In the genomic region with DNA sequence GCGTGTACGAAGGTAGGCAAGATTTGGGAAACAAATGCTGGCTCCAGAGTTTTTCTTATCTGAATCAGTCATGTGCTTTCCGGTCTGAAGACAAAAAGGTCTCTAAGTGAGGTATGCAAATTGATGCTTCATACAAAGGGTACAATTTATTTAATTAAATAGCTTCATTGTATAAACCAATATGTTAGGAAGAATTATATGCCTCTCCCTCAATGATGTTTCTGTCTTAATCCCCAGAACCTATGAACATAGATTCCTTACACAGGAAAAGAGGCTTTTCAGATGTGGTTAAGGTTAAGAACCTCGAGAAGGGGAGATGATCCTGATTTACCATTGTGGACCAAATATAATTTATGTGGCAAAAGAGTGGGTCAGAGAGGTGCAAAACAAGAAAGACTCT, we compare ENCODE assay signal across 20 cellular contexts.
DNase-seq lines count a peak whose midpoint lies in the region; FAIRE-seq and TF ChIP-seq lines count a peak whose summit lies in the region.
"Had no signal": no experiment of that assay in that cellular context is flagged by ENCODE, and none has a peak within 500 bp of the region (broad histone marks: within the 10 kb centered on the region; RNA-seq: fewer than 3 reads in every experiment).

No MANE protein-coding gene starts in this region.

- no peak overlapping the region for H3K4me3 ChIP-seq in Karpas-422 (ENCODE audit: low read length)
- no peak overlapping the region for H3K4me3 ChIP-seq in OCI-LY7 (ENCODE audit: low read depth, low read length, poor library complexity, severe bottlenecking)
- no peak overlapping the region for H3K4me3 ChIP-seq in neuron (ENCODE audit: low read length)
- H3K4me3 ChIP-seq: BLaER1, GM12878 had no signal

- BruUV-seq in OCI-LY7 (replicated peaks; lab: Mats Ljungman, UMichigan) = no TSS peak

- POLR2A ChIA-PET in OCI-LY7 (lab: Charles Lee) = interaction anchor here (0.6 to 1.8 kb wide), 2 partner anchors 19 to 40 kb away, joined by 3 read pairs; no protein-coding TSS in a partner anchor

- H3K27ac ChIP-seq in Karpas-422 (ENCODE audit: low read length) (no peak overlapping the region), OCI-LY7 (ENCODE audit: low read depth, low read length, poor library complexity, severe bottlenecking) (no peak overlapping the region)
- H3K27ac ChIP-seq: BLaER1, C4-2B had no signal

- H3K36me3 ChIP-seq in Karpas-422 (ENCODE audit: insufficient read depth, low read length) (no peaks in the 10 kb centered on the region), OCI-LY7 (ENCODE audit: insufficient read depth, low read length) (no peaks in the 10 kb centered on the region), neuron (ENCODE audit: insufficient read depth, low read length) (no peaks in the 10 kb centered on the region)
- H3K36me3 ChIP-seq: BLaER1 had no signal

- H3K27me3 ChIP-seq in Karpas-422 (ENCODE audit: low read length) (no peaks in the 10 kb centered on the region), neuron (ENCODE audit: insufficient read depth, low read length) (no peaks in the 10 kb centered on the region)
- H3K27me3 ChIP-seq: BLaER1 had no signal

- H3K9me3 ChIP-seq in Karpas-422 (ENCODE audit: low read length) = peaks cover 7% of the 10 kb centered on the region
- H3K9me3 ChIP-seq in OCI-LY7 (ENCODE audit: low read length) = no peaks in the 10 kb centered on the region
- no peaks in the 10 kb centered on the region for H3K9me3 ChIP-seq in neuron (ENCODE audit: low read length)
- H3K9me3 ChIP-seq: BLaER1 had no signal

- H3K9me2 ChIP-seq in Karpas-422 (replicated peaks; ENCODE audit: insufficient read depth, low read length) (no peaks in the 10 kb centered on the region), OCI-LY7 (ENCODE audit: insufficient read depth, low read length) (peaks cover 4% of the 10 kb centered on the region; the same call in 1 of the 2 replicates)

- TF ChIP-seq CTCF in D721Med (IDR thresholded peaks at IDR 0.05; ENCODE audit: insufficient read depth, missing control alignments) (no peak), OCI-LY7 (conservative IDR thresholded peaks at IDR 0.05; ENCODE audit: low read length) (no peak)

- intact Hi-C loops in OCI-LY7 (cut with micrococcal nuclease; ENCODE audit: unreplicated experiment) = no loop called here

- H3K79me2 ChIP-seq in Karpas-422 (ENCODE audit: low read length) (no peaks in the 10 kb centered on the region), OCI-LY7 (ENCODE audit: insufficient read depth, low read depth, low read length) (no peaks in the 10 kb centered on the region)

- H3K4me1 ChIP-seq in Karpas-422 (ENCODE audit: low read length) (peaks cover 3% of the 10 kb centered on the region), OCI-LY7 (ENCODE audit: insufficient read depth, low read length, poor library complexity, severe bottlenecking) (no peaks in the 10 kb centered on the region), neuron (ENCODE audit: insufficient read depth, low read length) (peaks cover 2% of the 10 kb centered on the region)
- H3K4me1 ChIP-seq: BLaER1 had no signal

- peak overlapping the region; percentile 65; the same call in 1 of the 2 replicates for H2AFZ ChIP-seq in Karpas-422 (ENCODE audit: low read length)
- peak overlapping the region; percentile 57; the same call in 1 of the 2 replicates for H2AFZ ChIP-seq in OCI-LY7 (ENCODE audit: low read length)
- peak overlapping the region; percentile 54 for H2AFZ ChIP-seq in neuron (ENCODE audit: low read depth, low read length)

- no peak overlapping the region for H3K9ac ChIP-seq in Karpas-422 (ENCODE audit: low read length)
- H3K9ac ChIP-seq: BLaER1 had no signal

- CTCF ChIA-PET in OCI-LY7 (lab: Charles Lee; ENCODE audit: unreplicated experiment) = no interaction called here

- DNase-seq in D721Med (ENCODE audit: insufficient read length, low spot score) (no peak), Karpas-422 (no peak), OCI-LY7 (ENCODE audit: low spot score) (no peak), NCI-H1694 treated with DMSO at 0.1 percent for 48 hours (lab: John Stamatoyannopoulos, UW) (no peak), NCI-H82 (lab: John Stamatoyannopoulos, UW) (no peak), NCI-H774 (lab: John Stamatoyannopoulos, UW) (no peak)
- no peak for DNase-seq in activated CD4-positive, CD25-positive, alpha-beta regulatory T cell treated with anti-CD3 and anti-CD28 coated beads, Interleukin-2, amount 50 U/mL, for 72 hours
- DNase-seq: CD4-positive, CD25-positive, alpha-beta regulatory T cell; CD8-positive, alpha-beta T cell; DMS53; DMS79 treated with DMSO at 0.1 percent for 48 hours; GOT3; H7; HCEC 1CT had no signal

- H4K20me1 ChIP-seq in Karpas-422 (ENCODE audit: insufficient read depth, low read depth, low read length) = no peaks in the 10 kb centered on the region
- H4K20me1 ChIP-seq in OCI-LY7 (ENCODE audit: insufficient read depth, low read length) = no peaks in the 10 kb centered on the region
- H4K20me1 ChIP-seq: BLaER1 had no signal

- FAIRE-seq in D721Med (lab: Jason Lieb, UNC) = peak; percentile 74
- FAIRE-seq: G401.6, GM12878, GM19239 had no signal

- H3K4me2 ChIP-seq in Karpas-422 (ENCODE audit: low read depth, low read length, poor library complexity, severe bottlenecking) (no peak overlapping the region), OCI-LY7 (ENCODE audit: low read length) (no peak overlapping the region)
- H3K4me2 ChIP-seq: BLaER1 had no signal
